Comparison of ENCODE assay signal across 8 cellular contexts in genomic region chr5:32092938-32093812, GRCh38.
A peak's percentile ranks its signal among the peaks of the same experiment; 100 is the strongest.
DNase-seq lines count a peak whose midpoint lies in the region; ATAC-seq and TF ChIP-seq lines count a peak whose summit lies in the region.

No MANE protein-coding gene starts in this region.

- H3K4me3 ChIP-seq in AG04449 (ENCODE audit: low read depth, low read length) (no peak overlapping the region), astrocyte of the spinal cord (ENCODE audit: low read depth, low read length) (no peak overlapping the region), iPS DF 6.9 (ENCODE audit: low read length) (no peak overlapping the region)

- peak; percentile 98 for ATAC-seq in GM18867 (IDR thresholded peaks at IDR 0.05; ENCODE audit: unreplicated experiment)
- peak; percentile 93 for ATAC-seq in HG03064 (IDR thresholded peaks at IDR 0.05; ENCODE audit: low read depth, unreplicated experiment)

- WGBS in iPS DF 6.9 (ENCODE audit: insufficient coverage, insufficient read length), result 83% methylated on average over 1 of the region's 20 CpGs

- CTCF ChIA-PET in AG04449 (lab: Yijun Ruan, JAX), result interaction anchor here (0.6 to 4.5 kb wide), 27 partner anchors 8 to 536 kb away, joined by 3 to 70 read pairs (median 5); no protein-coding TSS in a partner anchor

- H3K9me3 ChIP-seq in iPS DF 6.9 (ENCODE audit: control insufficient read depth, insufficient read depth, low read length), result no peaks in the 10 kb centered on the region

- POLR2A ChIA-PET in AG04449 (lab: Yijun Ruan, JAX), result no interaction called here

- DNase-seq in AG04449 (ENCODE audit: low read depth, low spot score) (no peak), NCI-H2081 (lab: John Stamatoyannopoulos, UW) (peak; percentile 87 to 88), T-helper 9 cell (peak; percentile 41), astrocyte of the spinal cord (ENCODE audit: low read depth, low spot score) (peak; percentile 79), iPS DF 6.9 (ENCODE audit: low read depth, low spot score) (peak; percentile 74)
- peak; percentile 77 for DNase-seq in stimulated activated CD4-positive, alpha-beta T cell treated with anti-CD3 and anti-CD28 coated beads, Interleukin-15, amount 100 ng/mL, for 24 hours

- in situ Hi-C loops in astrocyte of the spinal cord (cut with HindIII; ENCODE audit: low sequenced_read_pairs), result no loop called here

- H3K27me3 ChIP-seq in iPS DF 6.9 (ENCODE audit: control insufficient read depth, insufficient read depth, low read length), result no peaks in the 10 kb centered on the region

- no peaks in the 10 kb centered on the region for H3K36me3 ChIP-seq in iPS DF 6.9 (ENCODE audit: control insufficient read depth, insufficient read depth, low read length)

- TF ChIP-seq CTCF in AG04449 (IDR thresholded peaks at IDR 0.05; ENCODE audit: insufficient read depth, low read length, missing control alignments) (peak; percentile 74), astrocyte of the spinal cord (IDR thresholded peaks at IDR 0.05; ENCODE audit: low read depth, low read length) (peak; percentile 75)

- peaks cover 2% of the 10 kb centered on the region; the same call in 1 of the 2 replicates for H3K4me1 ChIP-seq in iPS DF 6.9 (ENCODE audit: control insufficient read depth, insufficient read depth, low read length)

- H3K27ac ChIP-seq in iPS DF 6.9 (ENCODE audit: low read length), result no peak overlapping the region
